18 cellular contexts compared by ENCODE assay signal in the genomic region with DNA sequence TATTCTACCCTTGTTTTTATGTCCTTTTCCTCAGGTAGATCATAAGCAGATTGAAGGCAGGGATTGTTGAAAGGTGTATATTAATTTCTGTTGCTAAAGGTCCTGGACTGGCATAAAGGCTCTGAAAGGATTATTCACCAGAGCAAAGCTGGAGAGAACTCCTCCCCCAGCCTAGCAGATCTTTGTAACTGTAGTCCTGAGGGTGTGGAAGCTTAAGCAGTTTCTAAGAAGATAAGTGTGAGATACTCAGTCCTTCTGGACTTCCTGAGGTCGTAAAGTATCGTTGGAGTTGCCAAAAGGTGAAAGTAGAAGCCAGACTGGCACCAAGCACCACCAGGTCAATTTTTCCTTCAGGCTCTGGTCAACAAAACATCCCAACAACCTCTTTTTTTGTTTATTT. TPM values are rescaled to one million over a fixed set of nuclear protein-coding genes. Genes with fewer than 3 reads are reported as not detected.
DNase-seq lines count a peak whose midpoint lies in the region; ATAC-seq and TF ChIP-seq lines count a peak whose summit lies in the region.
"Had no signal": no experiment of that assay in that cellular context is flagged by ENCODE, and none has a peak within 500 bp of the region (broad histone marks: within the 10 kb centered on the region; RNA-seq: fewer than 3 reads in every experiment).

No MANE protein-coding gene starts in this region.

- DNase-seq in GM23338 (ENCODE audit: low spot score), result no peak
- DNase-seq in OCI-M1 (lab: John Stamatoyannopoulos, UW), result peak; percentile 63
- DNase-seq in WERI-Rb-1, result peak; percentile 42
- DNase-seq in left colon, result no peak
- no peak for DNase-seq in esophagus squamous epithelium (lab: John Stamatoyannopoulos, UW)
- DNase-seq in stimulated activated CD4-positive, alpha-beta T cell treated with anti-CD3 and anti-CD28 coated beads, Interleukin-2, amount 100 ng/mL, for 48 hours, result no peak
- DNase-seq in glomerular visceral epithelial cell (ENCODE audit: extremely low spot score), result no peak
- DNase-seq: ACHN; Calu3; CD4-positive, CD25-positive, alpha-beta regulatory T cell; DMS 273 treated with DMSO at 0.1 percent for 48 hours; GOT3; HCEC 1CT; HFFc6 had no signal

- no peaks in the 10 kb centered on the region for H3K36me3 Mint-ChIP-seq in GM23338 (ENCODE audit: low read depth)
- H3K36me3 Mint-ChIP-seq: CD4-positive, CD25-positive, alpha-beta regulatory T cell had no signal

- H3K27me3 ChIP-seq in GM23338 (ENCODE audit: insufficient read depth) (no peaks in the 10 kb centered on the region), WERI-Rb-1 (ENCODE audit: insufficient read depth, low read depth, severe bottlenecking) (no peaks in the 10 kb centered on the region), esophagus squamous epithelium (peaks cover 0 to 14% (median 0%) of the 10 kb centered on the region in 4 donors)
- H3K27me3 ChIP-seq: BLaER1 treated with 17β-estradiol and CSF1 and Interleukin-3, amounts not matched to agents 10 nM and 100 nM had no signal

- H3K4me3 Mint-ChIP-seq in GM23338, result no peak overlapping the region
- H3K4me3 Mint-ChIP-seq: CD4-positive, CD25-positive, alpha-beta regulatory T cell; HFFc6 had no signal

- no peaks in the 10 kb centered on the region for H3K79me2 ChIP-seq in GM23338 (replicated peaks; ENCODE audit: insufficient read depth)

- no peak overlapping the region for H3K4me3 ChIP-seq in GM23338
- no peak overlapping the region for H3K4me3 ChIP-seq in WERI-Rb-1 (ENCODE audit: low read depth, low read length)
- no peak overlapping the region for H3K4me3 ChIP-seq in esophagus squamous epithelium
- H3K4me3 ChIP-seq: BLaER1 treated with 17β-estradiol and CSF1 and Interleukin-3, amounts not matched to agents 10 nM and 100 nM had no signal

- H2AFZ ChIP-seq in GM23338, result peak overlapping the region; percentile 57

- H3K9me3 Mint-ChIP-seq in GM23338, result no peaks in the 10 kb centered on the region
- H3K9me3 Mint-ChIP-seq: CD4-positive, CD25-positive, alpha-beta regulatory T cell; HFFc6 had no signal

- no peak overlapping the region for H3K4me2 ChIP-seq in GM23338
- H3K4me2 ChIP-seq: BLaER1 treated with 17β-estradiol and CSF1 and Interleukin-3, amounts not matched to agents 10 nM and 100 nM had no signal

- H3K4me1 ChIP-seq in GM23338 (ENCODE audit: insufficient read depth) (no peaks in the 10 kb centered on the region), esophagus squamous epithelium (no peaks in the 10 kb centered on the region)

- H4K20me1 ChIP-seq in GM23338 (replicated peaks; ENCODE audit: insufficient read depth), result no peaks in the 10 kb centered on the region
- H4K20me1 ChIP-seq: BLaER1 treated with 17β-estradiol and CSF1 and Interleukin-3, amounts not matched to agents 10 nM and 100 nM had no signal

- H3K27ac ChIP-seq in GM23338 (ENCODE audit: low read depth), result no peak overlapping the region
- no peak overlapping the region for H3K27ac ChIP-seq in WERI-Rb-1
- H3K27ac ChIP-seq in esophagus squamous epithelium, result no peak overlapping the region
- H3K27ac ChIP-seq: BLaER1 treated with 17β-estradiol and CSF1 and Interleukin-3, amounts not matched to agents 10 nM and 100 nM had no signal

- no peak for TF ChIP-seq CTCF in GM23338 (conservative IDR thresholded peaks at IDR 0.05; ENCODE audit: low read depth in 2 of 2)
- no peak for TF ChIP-seq CTCF in WERI-Rb-1 (IDR thresholded peaks at IDR 0.05; ENCODE audit: low read depth, low read length)
- TF ChIP-seq CTCF in esophagus squamous epithelium (IDR thresholded peaks at IDR 0.05), result no peak

- ATAC-seq in GM23338 (no peak), left colon (peak; percentile 83), GM21367 (IDR thresholded peaks at IDR 0.05; ENCODE audit: unreplicated experiment) (no peak)

- H3K9me3 ChIP-seq in WERI-Rb-1 (ENCODE audit: severe bottlenecking) (no peaks in the 10 kb centered on the region), esophagus squamous epithelium (no peaks in the 10 kb centered on the region)
- H3K9me3 ChIP-seq: BLaER1 treated with 17β-estradiol and CSF1 and Interleukin-3, amounts not matched to agents 10 nM and 100 nM had no signal

- H3K27me3 Mint-ChIP-seq in GM23338 (ENCODE audit: insufficient read depth, low read depth, poor library complexity), result peaks cover 9% of the 10 kb centered on the region

- H3K9me2 ChIP-seq in GM23338 (ENCODE audit: insufficient read depth), result no peaks in the 10 kb centered on the region

- H3K36me3 ChIP-seq in GM23338 (ENCODE audit: insufficient read depth), result no peaks in the 10 kb centered on the region
- H3K36me3 ChIP-seq in WERI-Rb-1, result no peaks in the 10 kb centered on the region
- H3K36me3 ChIP-seq in esophagus squamous epithelium, result no peaks in the 10 kb centered on the region
- H3K36me3 ChIP-seq: BLaER1 treated with 17β-estradiol and CSF1 and Interleukin-3, amounts not matched to agents 10 nM and 100 nM had no signal

- intact Hi-C loops in left colon (cut with DNase I, micrococcal nuclease), result no loop called here
- intact Hi-C loops in esophagus squamous epithelium (cut with DNase I), result no loop called here

- no peak overlapping the region for H3K27ac Mint-ChIP-seq in GM23338
- H3K27ac Mint-ChIP-seq: CD4-positive, CD25-positive, alpha-beta regulatory T cell; HFFc6 had no signal

- WGBS in esophagus squamous epithelium, 2 donors, result 82 to 84% methylated on average over 2 of the region's 2 CpGs

- no peak for TF ChIP-seq POLR2A in esophagus squamous epithelium (IDR thresholded peaks at IDR 0.05)

- H3K4me1 Mint-ChIP-seq in GM23338, result peaks cover 10% of the 10 kb centered on the region

- H3F3A ChIP-seq in GM23338 (replicated peaks; ENCODE audit: low read depth), result no peaks in the 10 kb centered on the region

TF ChIP-seq in GM23338, 12 proteins besides CTCF, POLR2A, EP300 and RAD21 (continues in another document):
- TF ChIP-seq ZNF114 (CRISPR knock-in tag; IDR thresholded peaks at IDR 0.05), result no peak
- TF ChIP-seq, protein P1, sequence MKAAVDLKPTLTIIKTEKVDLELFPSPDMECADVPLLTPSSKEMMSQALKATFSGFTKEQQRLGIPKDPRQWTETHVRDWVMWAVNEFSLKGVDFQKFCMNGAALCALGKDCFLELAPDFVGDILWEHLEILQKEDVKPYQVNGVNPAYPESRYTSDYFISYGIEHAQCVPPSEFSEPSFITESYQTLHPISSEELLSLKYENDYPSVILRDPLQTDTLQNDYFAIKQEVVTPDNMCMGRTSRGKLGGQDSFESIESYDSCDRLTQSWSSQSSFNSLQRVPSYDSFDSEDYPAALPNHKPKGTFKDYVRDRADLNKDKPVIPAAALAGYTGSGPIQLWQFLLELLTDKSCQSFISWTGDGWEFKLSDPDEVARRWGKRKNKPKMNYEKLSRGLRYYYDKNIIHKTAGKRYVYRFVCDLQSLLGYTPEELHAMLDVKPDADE (IDR thresholded peaks at IDR 0.05), result no peak
- TF ChIP-seq ZNF331 (CRISPR knock-in tag; IDR thresholded peaks at IDR 0.05; ENCODE audit: low read depth), result no peak
- no peak for TF ChIP-seq REST (IDR thresholded peaks at IDR 0.05; ENCODE audit: unreplicated experiment)

RNA-seq across cellular contexts. Expression of gene CGA, which starts 24.2 kb away (rescaled TPM):
- not detected in 2 replicates for total RNA-seq in GM23338 (2014; rRNA removed; shearing (Covaris generic))
- not detected in 2 replicates for polyA plus RNA-seq in GM23338 (2016; fragmentation: Nextera tagmentation; extraction: Ambion mirVana)
- not detected for total RNA-seq in left colon
- not detected for total RNA-seq in esophagus squamous epithelium
- total RNA-seq: A172, Calu3, Daoy had no signal
- polyA plus RNA-seq: CD4-positive, CD25-positive, alpha-beta regulatory T cell had no signal

Comparison
In these comparisons a context has a peak if more than half of its experiments do, and no peak if none do; other contexts are left out.
1. DNase-seq: peak in OCI-M1 (single experiment) and WERI-Rb-1 (single experiment); none in GM23338 (single experiment), left colon (0 of 2), esophagus squamous epithelium (single experiment), stimulated activated CD4-positive, alpha-beta T cell treated with anti-CD3 and anti-CD28 coated beads, Interleukin-2, amount 100 ng/mL, for 48 hours (0 of 2) and glomerular visceral epithelial cell (single experiment).